Comparison of ENCODE assay signal across 1 cellular context in the genomic region with DNA sequence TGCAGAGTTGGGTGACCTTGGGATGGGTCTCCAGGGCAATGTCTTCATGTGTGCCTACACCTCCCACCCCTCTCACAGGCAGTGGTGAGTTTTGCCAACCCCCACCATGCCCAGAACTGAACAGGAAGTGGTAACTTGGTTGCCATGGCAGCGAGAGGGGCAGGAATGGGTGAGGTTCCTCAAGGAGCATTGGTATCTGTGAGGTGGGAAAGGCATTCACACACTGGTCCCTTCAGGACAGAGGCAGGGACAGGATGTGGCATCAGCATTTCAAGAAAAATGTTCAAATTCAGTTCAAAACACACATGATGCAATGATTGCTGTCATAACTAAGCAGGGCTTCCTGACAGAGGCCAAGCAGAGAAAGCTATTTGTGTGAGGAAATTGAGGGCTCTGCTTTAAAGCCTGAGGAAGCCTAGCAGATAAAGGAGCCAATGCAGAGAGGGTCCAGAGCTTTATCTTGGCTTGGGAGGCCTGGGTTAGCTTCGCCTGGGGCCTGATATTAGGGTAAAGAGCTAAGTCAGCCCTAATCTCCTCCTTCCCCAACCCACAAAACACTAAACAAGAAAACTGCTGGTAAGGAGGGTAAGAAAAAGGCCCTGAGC.
A peak's percentile ranks its signal among the peaks of the same experiment; 100 is the strongest.
TF ChIP-seq lines count a peak whose summit lies in the region.

No MANE protein-coding gene starts in this region.

TF ChIP-seq in HepG2, 621 proteins besides CTCF, POLR2A, EP300 and RAD21:
- TF ChIP-seq MED13 (CRISPR knock-in tag; IDR thresholded peaks at IDR 0.05) = no peak
- peak; percentile 26; the same call in 1 of the 2 replicates for TF ChIP-seq CEBPB (IDR thresholded peaks at IDR 0.05; ENCODE audit: borderline replicate concordance, low read depth, low read length)
- TF ChIP-seq RFX1 (IDR thresholded peaks at IDR 0.05) = 0 out of 2 replicates have a peak, but pooled peaks have one; percentile 4
- TF ChIP-seq ZNF552 (CRISPR knock-in tag; IDR thresholded peaks at IDR 0.05; ENCODE audit: borderline replicate concordance) = no peak
